8 cellular contexts compared by ENCODE assay signal in genomic region chr1:151512801-151513625, GRCh38. TPM values are rescaled to one million over a fixed set of nuclear protein-coding genes. Genes with fewer than 3 reads are reported as not detected.
DNase-seq lines count a peak whose midpoint lies in the region; ATAC-seq and TF ChIP-seq lines count a peak whose summit lies in the region.

No MANE protein-coding gene starts in this region.

- H3K9ac ChIP-seq in duodenal mucosa (ENCODE audit: low read depth in 1 of 2, low read length in 2 of 2): peak overlapping the region; percentile 91 to 94

- CTCF ChIA-PET in Caco-2 (lab: Charles Lee): interaction anchor here (1.0 to 1.3 kb wide), 2 partner anchors 11 to 27 kb away, joined by 3 to 4 read pairs; partner anchors contain the start of gene TUFT1
- CTCF ChIA-PET in naive thymus-derived CD4-positive, alpha-beta T cell (lab: Charles Lee): no interaction called here

- peak overlapping the region; percentile 96 for H3K4me3 Mint-ChIP-seq in Caco-2 (ENCODE audit: unreplicated experiment)
- H3K4me3 Mint-ChIP-seq in naive thymus-derived CD4-positive, alpha-beta T cell: peak overlapping the region; percentile 14 to 98 (median 52)

- no peaks in the 10 kb centered on the region for H3K9me3 Mint-ChIP-seq in Caco-2 (ENCODE audit: unreplicated experiment)
- peaks cover 0 to 1% (median 0%) of the 10 kb centered on the region in 11 donors for H3K9me3 Mint-ChIP-seq in naive thymus-derived CD4-positive, alpha-beta T cell

- H3K4me1 Mint-ChIP-seq in Caco-2 (ENCODE audit: low read depth, unreplicated experiment): peaks cover 28% of the 10 kb centered on the region
- peaks cover 12 to 36% (median 25%) of the 10 kb centered on the region in 7 donors for H3K4me1 Mint-ChIP-seq in naive thymus-derived CD4-positive, alpha-beta T cell

- POLR2A ChIA-PET in Caco-2 (lab: Charles Lee): interaction anchor here (0.6 to 2.3 kb wide), 6 partner anchors 8 to 232 kb away, joined by 3 to 13 read pairs (median 4); partner anchors contain the start of gene TUFT1
- POLR2A ChIA-PET in naive thymus-derived CD4-positive, alpha-beta T cell (lab: Charles Lee): interaction anchor here (0.6 to 1.2 kb wide), 2 partner anchors 32 to 364 kb away, joined by 3 read pairs; no protein-coding TSS in a partner anchor

- 0 out of 2 replicates have a peak, but pooled peaks cover 2% of the 10 kb centered on the region for H3K36me3 ChIP-seq in Caco-2 (ENCODE audit: control insufficient read depth, insufficient read depth, low read length)
- no peaks in the 10 kb centered on the region for H3K36me3 ChIP-seq in duodenal mucosa (ENCODE audit: control insufficient read depth in 1 of 2, insufficient read depth in 2 of 2, low read length in 2 of 2)
- H3K36me3 ChIP-seq in naive thymus-derived CD4-positive, alpha-beta T cell (ENCODE audit: control insufficient read depth in 2 of 3, insufficient read depth in 3 of 3, low read length in 3 of 3): no peaks in the 10 kb centered on the region

- BruUV-seq in Caco-2 (replicated peaks; lab: Mats Ljungman, UMichigan): no TSS peak

- H3K27me3 ChIP-seq in Caco-2 (replicated peaks; ENCODE audit: control insufficient read depth, insufficient read depth, low read length): no peaks in the 10 kb centered on the region
- H3K27me3 ChIP-seq in duodenal mucosa (ENCODE audit: control insufficient read depth in 1 of 2, insufficient read depth in 2 of 2, low read length in 2 of 2): no peaks in the 10 kb centered on the region
- H3K27me3 ChIP-seq in naive thymus-derived CD4-positive, alpha-beta T cell (ENCODE audit: control insufficient read depth in 2 of 2, insufficient read depth in 2 of 2, low read length in 2 of 2): no peaks in the 10 kb centered on the region

- H3K27me3 Mint-ChIP-seq in Caco-2 (ENCODE audit: insufficient read depth, unreplicated experiment): no peaks in the 10 kb centered on the region
- peaks cover 0 to 32% (median 0%) of the 10 kb centered on the region in 5 donors for H3K27me3 Mint-ChIP-seq in naive thymus-derived CD4-positive, alpha-beta T cell

- peak overlapping the region; percentile 94 for H3K27ac Mint-ChIP-seq in Caco-2 (ENCODE audit: unreplicated experiment)
- peak overlapping the region in 2 of 9 donors; percentile 6 to 12 for H3K27ac Mint-ChIP-seq in naive thymus-derived CD4-positive, alpha-beta T cell

- peak overlapping the region; percentile 85 for H3K27ac ChIP-seq in duodenal mucosa (ENCODE audit: low read depth, low read length)
- no peak overlapping the region for H3K27ac ChIP-seq in naive thymus-derived CD4-positive, alpha-beta T cell (ENCODE audit: low read depth, low read length)

- intact Hi-C loops in Caco-2 (cut with micrococcal nuclease; ENCODE audit: unreplicated experiment): loop anchor here (1.0 to 5.0 kb wide), 5 partner anchors 27 to 316 kb away; partner anchors contain the start of genes PIP5K1A, POGZ, TUFT1 and ZNF687
- intact Hi-C loops in naive thymus-derived CD4-positive, alpha-beta T cell (cut with micrococcal nuclease): loop anchor here (1.0 to 10.0 kb wide), 3 partner anchors 21 to 228 kb away; partner anchors contain the start of gene ZNF687 (in 1 of the 2)

- DNase-seq in Caco-2 (peak; percentile 94 to 96), NCI-H2029 treated with DMSO at 0.1 percent for 48 hours (lab: John Stamatoyannopoulos, UW) (peak; percentile 77), SHP77 (lab: John Stamatoyannopoulos, UW) (no peak)
- DNase-seq in naive thymus-derived CD4-positive, alpha-beta T cell: no peak

- peak overlapping the region; percentile 82 for H3K4me3 ChIP-seq in Caco-2 (ENCODE audit: low read depth, low read length)
- H3K4me3 ChIP-seq in duodenal mucosa (ENCODE audit: low read depth in 1 of 2, low read length in 2 of 2): peak overlapping the region; percentile 89
- no peak overlapping the region for H3K4me3 ChIP-seq in naive thymus-derived CD4-positive, alpha-beta T cell (ENCODE audit: low read length)

- no peak for TF ChIP-seq CTCF in Caco-2 (IDR thresholded peaks at IDR 0.05; ENCODE audit: insufficient read depth in 1 of 2, low read depth in 1 of 2, low read length in 1 of 2, severe bottlenecking in 1 of 2, unreplicated experiment in 1 of 2)

- H3K36me3 Mint-ChIP-seq in Caco-2 (ENCODE audit: insufficient read depth, unreplicated experiment): peaks cover 62% of the 10 kb centered on the region
- H3K36me3 Mint-ChIP-seq in naive thymus-derived CD4-positive, alpha-beta T cell: no peaks in the 10 kb centered on the region

- ATAC-seq in naive thymus-derived CD4-positive, alpha-beta T cell: no peak
- no peak for ATAC-seq in GM21423 (IDR thresholded peaks at IDR 0.05; ENCODE audit: unreplicated experiment)
- no peak for ATAC-seq in GM18502 (IDR thresholded peaks at IDR 0.05; ENCODE audit: poor library complexity, unreplicated experiment)
- no peak for ATAC-seq in HG03045 (IDR thresholded peaks at IDR 0.05; ENCODE audit: unreplicated experiment)

- H3K4me1 ChIP-seq in Caco-2 (peaks cover 50% of the 10 kb centered on the region), duodenal mucosa (ENCODE audit: control insufficient read depth in 1 of 2, insufficient read depth in 2 of 2, low read length in 2 of 2) (peaks cover 22 to 41% of the 10 kb centered on the region in 2 donors)
- peaks cover 13 to 18% of the 10 kb centered on the region in 2 donors for H3K4me1 ChIP-seq in naive thymus-derived CD4-positive, alpha-beta T cell (ENCODE audit: control insufficient read depth in 2 of 2, insufficient read depth in 2 of 2, low read length in 2 of 2)

- H3K9me3 ChIP-seq in Caco-2 (no peaks in the 10 kb centered on the region), duodenal mucosa (ENCODE audit: control insufficient read depth in 1 of 2, low read length in 2 of 2) (no peaks in the 10 kb centered on the region)
- H3K9me3 ChIP-seq in naive thymus-derived CD4-positive, alpha-beta T cell (ENCODE audit: control insufficient read depth in 2 of 3, low read length in 3 of 3): no peaks in the 10 kb centered on the region

RNA-seq across cellular contexts. Expression of gene CGN, which starts 1.8 kb away (rescaled TPM):
- total RNA-seq in Caco-2 (2022): 147 TPM in 2 replicates
- 1 to 10 TPM in 2 of 5 experiments, under 1 TPM in 2, not detected in 1; 0.29 to 2.4 (median 1.3) TPM for total RNA-seq in naive thymus-derived CD4-positive, alpha-beta T cell
- under 1 TPM in 1 of 2 donors, not detected in 1; 0.25 TPM for polyA plus RNA-seq in naive thymus-derived CD4-positive, alpha-beta T cell

RNA-seq across cellular contexts. Expression of gene TUFT1, which starts 27.1 kb away (rescaled TPM):
- total RNA-seq in Caco-2 (2022): 34.9 and 36.6 TPM in 2 replicates
- 1 to 10 TPM in 4 of 5 experiments, under 1 TPM in 1; 0.92 to 4.8 (median 3.4) TPM for total RNA-seq in naive thymus-derived CD4-positive, alpha-beta T cell
- 1 to 10 TPM; 2.2 to 3.1 TPM for polyA plus RNA-seq in naive thymus-derived CD4-positive, alpha-beta T cell

RNA-seq across cellular contexts. Expression of gene POGZ, which starts 53.7 kb away (rescaled TPM):
- total RNA-seq in Caco-2 (2022): 80.0 and 83.0 TPM in 2 replicates
- 100 to 1,000 TPM in 4 of 5 experiments, 10 to 100 TPM in 1; 83.7 to 143 (median 112) TPM for total RNA-seq in naive thymus-derived CD4-positive, alpha-beta T cell
- polyA plus RNA-seq in naive thymus-derived CD4-positive, alpha-beta T cell: 10 to 100 TPM in 1 of 2 donors, 1 to 10 TPM in 1; 7.4 to 14.1 TPM

Comparison
In these comparisons a context has a peak if more than half of its experiments do, and no peak if none do; other contexts are left out.
1. DNase-seq: peak in Caco-2 (2 of 2) and NCI-H2029 treated with DMSO at 0.1 percent for 48 hours (single experiment); none in naive thymus-derived CD4-positive, alpha-beta T cell (0 of 9) and SHP77 (0 of 2).
2. RNA of gene CGN, which starts 1.8 kb away (total RNA-seq): 147 TPM in Caco-2; 0.29 to 2.4 TPM in naive thymus-derived CD4-positive, alpha-beta T cell; every median in the first group is over 10 times any median in the second.